ENCODE assay signal across 8 cellular contexts in the genomic region with DNA sequence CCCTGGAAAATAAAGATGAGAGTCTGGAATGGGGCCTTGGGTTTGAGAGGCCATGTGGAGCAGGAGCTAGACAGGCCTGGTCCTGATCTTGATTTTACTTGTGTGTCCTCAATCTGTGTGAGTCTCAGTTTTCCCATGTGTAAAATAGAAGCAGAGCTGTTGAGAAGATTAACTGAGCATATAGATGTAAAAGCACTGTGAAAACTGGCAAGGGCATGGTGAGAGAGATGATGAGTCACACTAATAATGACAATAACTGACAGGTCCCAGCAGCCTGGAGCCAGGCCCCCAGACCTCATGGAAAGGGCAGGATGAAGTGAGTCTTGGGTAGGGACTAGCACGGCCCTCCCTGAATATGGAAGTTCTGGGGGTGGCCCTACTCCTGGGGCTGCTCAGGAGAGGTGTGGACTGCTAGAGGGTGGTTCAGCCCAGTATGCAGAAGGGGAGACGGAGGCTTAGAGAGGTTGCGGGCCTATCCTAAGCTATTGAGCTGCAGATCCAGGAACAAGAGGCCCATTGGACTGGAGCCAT. TPM values are rescaled to one million over a fixed set of nuclear protein-coding genes. Genes with fewer than 3 reads are reported as not detected.
DNase-seq lines count a peak whose midpoint lies in the region; ATAC-seq and TF ChIP-seq lines count a peak whose summit lies in the region.

No MANE protein-coding gene starts in this region.

- no peak for DNase-seq in activated T-cell treated with anti-CD3 and anti-CD28 coated beads, Interleukin-2, amount 50 U/mL, for 72 hours
- DNase-seq in activated T-cell treated with anti-CD3 and anti-CD28 coated beads for 4 hours (no peak), SK-N-MC (ENCODE audit: low read depth, low spot score) (no peak), esophagus squamous epithelium (lab: John Stamatoyannopoulos, UW) (no peak), NCI-H82 treated with DMSO at 0.1 percent for 48 hours (lab: John Stamatoyannopoulos, UW; ENCODE audit: unreplicated experiment) (no peak), DMS153 treated with DMSO at 0.1 percent for 48 hours (lab: John Stamatoyannopoulos, UW; ENCODE audit: unreplicated experiment) (no peak)
- DNase-seq in stimulated activated effector memory CD8-positive, alpha-beta T cell treated with anti-CD3 and anti-CD28 coated beads, Interleukin-12 subunit alpha, Interleukin-12 subunit beta, amount 100 ng/mL, for 72 hours (ENCODE audit: low spot score in 2 of 2): peak in 1 of 2 donors; percentile 45

- peaks cover 23 to 53% (median 31%) of the 10 kb centered on the region in 3 donors for H3K4me1 ChIP-seq in esophagus squamous epithelium

- H3K27me3 Mint-ChIP-seq in activated T-cell treated with anti-CD3 and anti-CD28 coated beads, Interleukin-2, amount 50 U/mL, for 72 hours (ENCODE audit: low read depth): no peaks in the 10 kb centered on the region

- no peaks in the 10 kb centered on the region for H3K9me3 ChIP-seq in SK-N-MC (ENCODE audit: low read depth, low read length)
- no peaks in the 10 kb centered on the region for H3K9me3 ChIP-seq in esophagus squamous epithelium

- 57 to 63% methylated on average over 3 of the region's 3 CpGs for WGBS in esophagus squamous epithelium, 2 donors

- no peak overlapping the region for H3K4me3 Mint-ChIP-seq in activated T-cell treated with anti-CD3 and anti-CD28 coated beads, Interleukin-2, amount 50 U/mL, for 72 hours
- H3K4me3 Mint-ChIP-seq in stimulated activated effector memory CD8-positive, alpha-beta T cell treated with anti-CD3 and anti-CD28 coated beads, Interleukin-12 subunit alpha, Interleukin-12 subunit beta, amount 100 ng/mL, for 72 hours: no peak overlapping the region

- peaks cover 21% of the 10 kb centered on the region for H3K4me1 Mint-ChIP-seq in activated T-cell treated with anti-CD3 and anti-CD28 coated beads, Interleukin-2, amount 50 U/mL, for 72 hours (ENCODE audit: low read depth)
- peaks cover 32% of the 10 kb centered on the region for H3K4me1 Mint-ChIP-seq in stimulated activated effector memory CD8-positive, alpha-beta T cell treated with anti-CD3 and anti-CD28 coated beads, Interleukin-12 subunit alpha, Interleukin-12 subunit beta, amount 100 ng/mL, for 72 hours

- peak overlapping the region; percentile 18 for H3K27ac Mint-ChIP-seq in activated T-cell treated with anti-CD3 and anti-CD28 coated beads, Interleukin-2, amount 50 U/mL, for 72 hours
- H3K27ac Mint-ChIP-seq in stimulated activated effector memory CD8-positive, alpha-beta T cell treated with anti-CD3 and anti-CD28 coated beads, Interleukin-12 subunit alpha, Interleukin-12 subunit beta, amount 100 ng/mL, for 72 hours: peak overlapping the region; percentile 77

- no peak overlapping the region for H3K9ac ChIP-seq in SK-N-MC (ENCODE audit: insufficient read length)

- H3K4me3 ChIP-seq in SK-N-MC (no peak overlapping the region), esophagus squamous epithelium (no peak overlapping the region)

- intact Hi-C loops in esophagus squamous epithelium (cut with DNase I): loop anchor here (5.0 to 10.0 kb wide), 2 partner anchors 202 to 304 kb away; no protein-coding TSS in a partner anchor

- no peak for ATAC-seq in activated T-cell treated with anti-CD3 and anti-CD28 coated beads, Interleukin-2, amount 50 U/mL, for 72 hours (replicated peaks in 1 of 2)
- ATAC-seq in stimulated activated effector memory CD8-positive, alpha-beta T cell treated with anti-CD3 and anti-CD28 coated beads, Interleukin-12 subunit alpha, Interleukin-12 subunit beta, amount 100 ng/mL, for 72 hours: no peak
- ATAC-seq in HG02840 (IDR thresholded peaks at IDR 0.05; ENCODE audit: low FRiP score, unreplicated experiment): no peak

- no peaks in the 10 kb centered on the region for H3K27me3 ChIP-seq in esophagus squamous epithelium

- no peak for TF ChIP-seq POLR2A in esophagus squamous epithelium (IDR thresholded peaks at IDR 0.05)

- TF ChIP-seq CTCF in esophagus squamous epithelium (IDR thresholded peaks at IDR 0.05): no peak

- H3K36me3 Mint-ChIP-seq in activated T-cell treated with anti-CD3 and anti-CD28 coated beads, Interleukin-2, amount 50 U/mL, for 72 hours (ENCODE audit: insufficient read depth in 2 of 2): no peaks in the 10 kb centered on the region
- peaks cover 13% of the 10 kb centered on the region for H3K36me3 Mint-ChIP-seq in stimulated activated effector memory CD8-positive, alpha-beta T cell treated with anti-CD3 and anti-CD28 coated beads, Interleukin-12 subunit alpha, Interleukin-12 subunit beta, amount 100 ng/mL, for 72 hours

- no peaks in the 10 kb centered on the region for H3K36me3 ChIP-seq in SK-N-MC (ENCODE audit: insufficient read depth, low read length)
- H3K36me3 ChIP-seq in esophagus squamous epithelium: no peaks in the 10 kb centered on the region

- H3K27ac ChIP-seq in SK-N-MC: peak overlapping the region; percentile 44; the same call in 1 of the 2 replicates
- peak overlapping the region in 3 of 4 donors; percentile 47 to 99 (median 99) for H3K27ac ChIP-seq in esophagus squamous epithelium

- no peaks in the 10 kb centered on the region for H3K9me3 Mint-ChIP-seq in activated T-cell treated with anti-CD3 and anti-CD28 coated beads, Interleukin-2, amount 50 U/mL, for 72 hours
- H3K9me3 Mint-ChIP-seq in stimulated activated effector memory CD8-positive, alpha-beta T cell treated with anti-CD3 and anti-CD28 coated beads, Interleukin-12 subunit alpha, Interleukin-12 subunit beta, amount 100 ng/mL, for 72 hours: no peaks in the 10 kb centered on the region

RNA-seq across cellular contexts. Expression of gene AHDC1, which starts 2.8 kb away (rescaled TPM):
- 1 to 10 TPM; 8.4 to 9.3 TPM for total RNA-seq in activated T-cell treated with anti-CD3 and anti-CD28 coated beads, Interleukin-2, amount 50 U/mL, for 72 hours
- total RNA-seq in esophagus squamous epithelium: 100 to 1,000 TPM in 1 of 4 donors, 10 to 100 TPM in 3; 22.2 to 112 (median 30.6) TPM

RNA-seq across cellular contexts. Expression of gene FGR, which starts 28.2 kb away (rescaled TPM):
- total RNA-seq in activated T-cell treated with anti-CD3 and anti-CD28 coated beads, Interleukin-2, amount 50 U/mL, for 72 hours: 1 to 10 TPM in 1 of 2 donors, under 1 TPM in 1; 0.62 to 2.1 TPM
- total RNA-seq in esophagus squamous epithelium: 10 to 100 TPM in 2 of 4 donors, 1 to 10 TPM in 2; 1.2 to 12.4 (median 7.5) TPM
